ENCODE assay signal across 17 cellular contexts in genomic region chr20:32416206-32416605, GRCh38. TPM values are rescaled to one million over a fixed set of nuclear protein-coding genes. Genes with fewer than 3 reads are reported as not detected.
DNase-seq lines count a peak whose midpoint lies in the region; ATAC-seq, FAIRE-seq and TF ChIP-seq lines count a peak whose summit lies in the region.
"Had no signal": no experiment of that assay in that cellular context is flagged by ENCODE, and none has a peak within 500 bp of the region (broad histone marks: within the 10 kb centered on the region; RNA-seq: fewer than 3 reads in every experiment).

No MANE protein-coding gene starts in this region.

- H3K4me3 ChIP-seq in HepG2 (replicated peaks in 1 of 3; ENCODE audit: insufficient read depth in 1 of 3, low read depth in 2 of 3, low read length in 3 of 3) (no peak overlapping the region), right lobe of liver (no peak overlapping the region)
- H3K4me3 ChIP-seq: GM23338 had no signal

- H3K9me3 ChIP-seq in HepG2 (ENCODE audit: low read length) (no peaks in the 10 kb centered on the region), right lobe of liver (no peaks in the 10 kb centered on the region)
- H3K9me3 ChIP-seq: Caco-2 had no signal

- CTCF ChIA-PET in HepG2 (lab: Yijun Ruan, JAX; ENCODE audit: low intra/inter-chr PET ratio, low total read pairs) (no interaction called here), WTC11 (lab: Charles Lee) (no interaction called here)

- H3K36me3 ChIP-seq in HepG2 (replicated peaks in 1 of 2; ENCODE audit: control insufficient read depth in 1 of 2, insufficient read depth in 2 of 2, low read length in 2 of 2) (peaks cover 5 to 36% of the 10 kb centered on the region in 2 experiments; a peak in 4 of 5 replicates), right lobe of liver (no peaks in the 10 kb centered on the region)

- WGBS in HepG2 (ENCODE audit: low lambda C conversion rate): 93% methylated on average over 2 of the region's 2 CpGs
- WGBS in right lobe of liver (ENCODE audit: insufficient coverage, low coverage, low lambda C conversion rate, missing lambda C conversion rate): 100% methylated on average over 2 of the region's 2 CpGs

- H3K27ac Mint-ChIP-seq in WTC11: peak overlapping the region; percentile 62; the same call in 1 of the 2 replicates

- H3K27ac ChIP-seq in HepG2 (ENCODE audit: extremely low read length, insufficient read depth, low read length): no peak overlapping the region
- no peak overlapping the region for H3K27ac ChIP-seq in right lobe of liver
- H3K27ac ChIP-seq: C4-2B had no signal

- DNase-seq in HepG2 (ENCODE audit: low spot score): no peak
- DNase-seq in right lobe of liver: no peak
- no peak for DNase-seq in WTC11 (ENCODE audit: low spot score)
- DNase-seq in myocyte (ENCODE audit: low read depth): peak; percentile 14
- no peak for DNase-seq in AML-193 (lab: John Stamatoyannopoulos, UW)
- DNase-seq: ACHN; Caco-2; CD4-positive, alpha-beta T cell; HCEC 1CT had no signal

- intact Hi-C loops in HepG2 (cut with micrococcal nuclease; ENCODE audit: unreplicated experiment) (no loop called here), right lobe of liver (cut with DNase I) (no loop called here)

- no peak overlapping the region for H3K9ac ChIP-seq in HepG2 (ENCODE audit: insufficient read depth, low read depth, low read length)

- H3K36me3 Mint-ChIP-seq in WTC11: no peaks in the 10 kb centered on the region

- H3K4me2 ChIP-seq in HepG2 (ENCODE audit: low read depth, low read length): no peak overlapping the region
- H3K4me2 ChIP-seq: GM23338 had no signal

- no peak for FAIRE-seq in HepG2 (lab: Jason Lieb, UNC)
- FAIRE-seq: A204.1, D721Med, GM12892, GM18507, H54 had no signal

- no peaks in the 10 kb centered on the region for H3K9me3 Mint-ChIP-seq in WTC11
- H3K9me3 Mint-ChIP-seq: CD4-positive, alpha-beta T cell; GM23338 had no signal

- POLR2A ChIA-PET in HepG2 (lab: Yijun Ruan, JAX): no interaction called here
- POLR2A ChIA-PET in WTC11 (lab: Charles Lee): no interaction called here

- H3K27me3 Mint-ChIP-seq in WTC11 (ENCODE audit: low read depth): no peaks in the 10 kb centered on the region
- H3K27me3 Mint-ChIP-seq: CD4-positive, alpha-beta T cell had no signal

- H4K20me1 ChIP-seq in HepG2 (ENCODE audit: insufficient read depth, low read length): peaks cover 51% of the 10 kb centered on the region

- in situ Hi-C loops in HepG2 (cut with HindIII; ENCODE audit: extremely low pct_ligation_motif_present, low pct_unique_long_range_greater_than_20kb): no loop called here

- TF ChIP-seq CTCF in HepG2 (CRISPR knock-in tag; IDR thresholded peaks at IDR 0.05) (no peak), right lobe of liver (IDR thresholded peaks at IDR 0.05) (no peak), WTC11 (IDR thresholded peaks at IDR 0.05) (no peak)

- no peaks in the 10 kb centered on the region for H3K4me1 ChIP-seq in HepG2 (ENCODE audit: insufficient read depth, low read length)
- H3K4me1 ChIP-seq in right lobe of liver: no peaks in the 10 kb centered on the region
- H3K4me1 ChIP-seq: Caco-2 had no signal

- TF ChIP-seq EP300 in HepG2 (IDR thresholded peaks at IDR 0.05; ENCODE audit: low read depth in 2 of 2, low read length in 2 of 2): no peak
- TF ChIP-seq EP300 in HepG2 (CRISPR knock-in tag; IDR thresholded peaks at IDR 0.05; ENCODE audit: borderline replicate concordance): no peak

- peaks cover 16% of the 10 kb centered on the region for H3K4me1 Mint-ChIP-seq in WTC11

- BruUV-seq in HepG2 (replicated peaks; lab: Mats Ljungman, UMichigan): no TSS peak

- no peak overlapping the region for H3K4me3 Mint-ChIP-seq in WTC11
- H3K4me3 Mint-ChIP-seq: CD4-positive, alpha-beta T cell; GM23338 had no signal

- ATAC-seq in HepG2 (no peak), right lobe of liver (no peak), WTC11 (no peak), GM19035 (IDR thresholded peaks at IDR 0.05; ENCODE audit: unreplicated experiment) (no peak)
- ATAC-seq: GM23338 had no signal

- peaks cover 79% of the 10 kb centered on the region for H3K79me2 ChIP-seq in HepG2 (ENCODE audit: insufficient read depth, low read length)

- H3K27me3 ChIP-seq in HepG2 (ENCODE audit: control insufficient read depth in 1 of 2, insufficient read depth in 2 of 2, low read length in 2 of 2): no peaks in the 10 kb centered on the region
- no peaks in the 10 kb centered on the region for H3K27me3 ChIP-seq in right lobe of liver

- no peak for TF ChIP-seq RAD21 in HepG2 (CRISPR knock-in tag; IDR thresholded peaks at IDR 0.05)

- no peak overlapping the region for H2AFZ ChIP-seq in HepG2 (ENCODE audit: low read length)
- H2AFZ ChIP-seq: GM23338 had no signal

- TF ChIP-seq POLR2A in HepG2 (IDR thresholded peaks at IDR 0.05; ENCODE audit: insufficient read depth in 1 of 2, low read depth in 2 of 2, low read length in 2 of 2) (no peak), right lobe of liver (IDR thresholded peaks at IDR 0.05) (no peak)

TF ChIP-seq in HepG2, 621 proteins besides CTCF, POLR2A, EP300 and RAD21 (continues in another document):
- TF ChIP-seq PATZ1 (CRISPR knock-in tag; IDR thresholded peaks at IDR 0.05): no peak
- no peak for TF ChIP-seq ZNF335 (CRISPR knock-in tag; IDR thresholded peaks at IDR 0.05)
- TF ChIP-seq RBM22 (optimal IDR thresholded peaks at IDR 0.05; ENCODE audit: low read length): peak; percentile 15

TF ChIP-seq in WTC11, 78 proteins besides CTCF, POLR2A, EP300 and RAD21 (continues in another document):
- TF ChIP-seq ZNF219 (CRISPR knock-in tag; IDR thresholded peaks at IDR 0.05; ENCODE audit: borderline replicate concordance): no peak
- no peak for TF ChIP-seq SOX15 (CRISPR knock-in tag; IDR thresholded peaks at IDR 0.05)
- no peak for TF ChIP-seq PRDM15 (CRISPR knock-in tag; IDR thresholded peaks at IDR 0.05)
- no peak for TF ChIP-seq ZSCAN18 (CRISPR knock-in tag; IDR thresholded peaks at IDR 0.05)

RNA-seq across cellular contexts. Expression of gene ASXL1, which starts 58.1 kb away (rescaled TPM):
- 47.3 and 62.1 TPM in 2 replicates for total RNA-seq in HepG2 (2016; rRNA removed; fragmentation: Illumina TruSeq; extraction: Trizol)
- 105 and 126 TPM in 2 replicates for total RNA-seq in HepG2 (2016; cell fraction: cytosol; rRNA removed; fragmentation: Illumina TruSeq; extraction: Trizol; ENCODE audit: low read depth)
- 44.0 and 55.9 TPM in 2 replicates for total RNA-seq in HepG2 (2016; cell fraction: insoluble cytoplasmic fraction; rRNA removed; fragmentation: Illumina TruSeq; extraction: Trizol)
- 30.9 and 35.4 TPM in 2 replicates for total RNA-seq in HepG2 (2016; cell fraction: membrane; rRNA removed; fragmentation: Illumina TruSeq; extraction: Trizol)
- 122 and 129 TPM in 2 replicates for total RNA-seq in HepG2 (2016; cell fraction: nucleus; rRNA removed; fragmentation: Illumina TruSeq; extraction: Trizol)
- polyA plus RNA-seq in HepG2 (2011; rRNA removed): 74.8 and 87.6 TPM in 2 replicates
- 40.1 and 42.6 TPM in 2 replicates for polyA plus RNA-seq in HepG2 (2011; cell fraction: cytosol; rRNA removed)
- 375 and 376 TPM in 2 replicates for polyA plus RNA-seq in HepG2 (2011; cell fraction: nucleus; rRNA removed)
- polyA plus RNA-seq in HepG2 (2012): 81.3 and 96.1 TPM in 2 replicates
- polyA plus RNA-seq in HepG2 (2016; cell fraction: cytosol; fragmentation: Illumina TruSeq; extraction: Trizol; ENCODE audit: low read depth): 26.1 and 28.4 TPM in 2 replicates
- 37.0 and 39.4 TPM in 2 replicates for polyA plus RNA-seq in HepG2 (2016; cell fraction: insoluble cytoplasmic fraction; fragmentation: Illumina TruSeq; extraction: Trizol; ENCODE audit: low read depth)
- polyA plus RNA-seq in HepG2 (2016; cell fraction: membrane; fragmentation: Illumina TruSeq; extraction: Trizol; ENCODE audit: low read depth): 24.4 and 25.2 TPM in 2 replicates
- 241 and 272 TPM in 2 replicates for polyA plus RNA-seq in HepG2 (2016; cell fraction: nucleus; fragmentation: Illumina TruSeq; extraction: Trizol; ENCODE audit: insufficient read depth, low read depth)
- polyA minus RNA-seq in HepG2 (2011; rRNA and poly(A)+ RNA removed; ENCODE audit: low replicate concordance): 94.1 and 144 TPM in 2 replicates
- polyA minus RNA-seq in HepG2 (2011; cell fraction: cytosol; rRNA and poly(A)+ RNA removed): 66.7 and 75.3 TPM in 2 replicates
- 263 and 294 TPM in 2 replicates for polyA minus RNA-seq in HepG2 (2011; cell fraction: nucleus; rRNA and poly(A)+ RNA removed)
- total RNA-seq in right lobe of liver: 10 to 100 TPM; 18.9 to 41.8 (median 26.0) TPM
- total RNA-seq in WTC11 (2021): 20.7 to 22.7 TPM (median 21.3 TPM) in 3 replicates
- 27.0 and 29.9 TPM in 2 replicates for total RNA-seq in myocyte
- polyA plus RNA-seq in myocyte (2012): 25.5 TPM
